Comparison of ENCODE assay signal across 9 cellular contexts in the genomic region with DNA sequence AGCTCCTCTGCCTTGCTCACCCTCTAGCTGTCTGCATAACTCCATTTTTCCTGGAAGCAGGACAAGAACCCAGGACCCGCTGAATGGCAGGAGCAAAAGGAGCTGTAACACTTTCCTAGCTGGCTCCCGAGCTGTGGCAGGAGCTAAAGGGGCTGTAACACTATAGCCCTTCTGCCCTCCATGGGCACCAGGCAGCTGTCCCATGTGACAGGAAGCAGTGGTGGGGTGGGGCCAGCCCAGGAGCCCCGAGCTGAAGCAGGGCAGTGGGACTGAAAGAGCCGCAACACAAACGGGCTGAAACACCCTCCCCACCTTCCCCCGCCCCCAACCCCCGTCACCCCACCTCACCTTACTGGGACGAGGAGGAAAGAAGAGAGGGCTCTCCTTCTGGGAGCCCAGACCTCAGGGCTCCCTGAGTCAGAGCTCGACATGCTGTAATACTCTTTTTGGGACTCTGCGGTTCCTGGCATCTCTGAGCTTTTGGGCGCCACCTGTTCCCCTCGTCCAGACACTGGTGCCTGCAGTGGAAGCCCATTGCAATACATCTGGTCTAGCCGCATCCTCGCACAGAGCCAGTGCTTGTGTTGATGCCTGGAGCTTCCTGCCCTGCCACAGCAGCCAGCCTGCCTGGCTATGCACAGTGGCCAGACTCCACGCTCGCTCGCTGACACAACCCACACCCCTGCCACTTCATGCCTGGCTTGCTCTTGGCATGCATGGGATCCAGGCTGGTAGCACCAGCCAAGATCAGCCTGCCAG. TPM values are rescaled to one million over a fixed set of nuclear protein-coding genes. Genes with fewer than 3 reads are reported as not detected.
A peak's percentile ranks its signal among the peaks of the same experiment; 100 is the strongest.
DNase-seq lines count a peak whose midpoint lies in the region; ATAC-seq and TF ChIP-seq lines count a peak whose summit lies in the region.
"Had no signal": no experiment of that assay in that cellular context is flagged by ENCODE, and none has a peak within 500 bp of the region (broad histone marks: within the 10 kb centered on the region; RNA-seq: fewer than 3 reads in every experiment).

No MANE protein-coding gene starts in this region.

- H3K9me3 Mint-ChIP-seq in activated T-helper 17 cell treated with anti-CD3 and anti-CD28 coated beads, Interleukin-2, amount 50 U/mL, for 72 hours, result no peaks in the 10 kb centered on the region

- peak overlapping the region; percentile 65 for H3K4me3 Mint-ChIP-seq in activated T-helper 17 cell treated with anti-CD3 and anti-CD28 coated beads, Interleukin-2, amount 50 U/mL, for 72 hours

- H3K36me3 ChIP-seq in skeletal muscle satellite cell (ENCODE audit: insufficient read depth, low read length) (no peaks in the 10 kb centered on the region), BE2C (no peaks in the 10 kb centered on the region)
- H3K36me3 ChIP-seq: tibial artery had no signal

- H3K27me3 ChIP-seq in skeletal muscle satellite cell (ENCODE audit: control insufficient read depth, insufficient read depth, low read length) (no peaks in the 10 kb centered on the region), BE2C (no peaks in the 10 kb centered on the region)

- peak; percentile 37 for TF ChIP-seq POLR2A in GM19193 (IDR thresholded peaks at IDR 0.05; ENCODE audit: extremely low read depth, insufficient read depth, insufficient read length)

- ATAC-seq in HG03520 (IDR thresholded peaks at IDR 0.05; ENCODE audit: unreplicated experiment) (peak; percentile 75), GM21423 (IDR thresholded peaks at IDR 0.05; ENCODE audit: unreplicated experiment) (no peak)
- peak; percentile 80 for ATAC-seq in activated T-helper 17 cell treated with anti-CD3 and anti-CD28 coated beads, Interleukin-2, amount 50 U/mL, for 72 hours (replicated peaks)

- H3K27ac Mint-ChIP-seq in activated T-helper 17 cell treated with anti-CD3 and anti-CD28 coated beads, Interleukin-2, amount 50 U/mL, for 72 hours, result peak overlapping the region; percentile 50

- peaks cover 10% of the 10 kb centered on the region for H3K4me1 ChIP-seq in skeletal muscle satellite cell (ENCODE audit: control insufficient read depth, insufficient read depth, low read length)
- H3K4me1 ChIP-seq in BE2C, result no peaks in the 10 kb centered on the region
- H3K4me1 ChIP-seq: tibial artery had no signal

- DNase-seq in HK-2 (ENCODE audit: unreplicated experiment) (no peak), BE2C (no peak), NCI-H526 (lab: John Stamatoyannopoulos, UW) (no peak)

- H3K27me3 Mint-ChIP-seq in activated T-helper 17 cell treated with anti-CD3 and anti-CD28 coated beads, Interleukin-2, amount 50 U/mL, for 72 hours, result no peaks in the 10 kb centered on the region

- H3K4me1 Mint-ChIP-seq in activated T-helper 17 cell treated with anti-CD3 and anti-CD28 coated beads, Interleukin-2, amount 50 U/mL, for 72 hours, result no peaks in the 10 kb centered on the region

- peak overlapping the region; percentile 86 for H3K4me2 ChIP-seq in skeletal muscle satellite cell (ENCODE audit: low read length)

- H3K4me3 ChIP-seq in skeletal muscle satellite cell (ENCODE audit: low read length), result peak overlapping the region; percentile 65
- no peak overlapping the region; the same call in 1 of the 2 replicates for H3K4me3 ChIP-seq in BE2C (ENCODE audit: low read depth, low read length)
- H3K4me3 ChIP-seq: tibial artery had no signal

- H3K9ac ChIP-seq in skeletal muscle satellite cell (ENCODE audit: low read depth, low read length), result no peak overlapping the region

- TF ChIP-seq CTCF in BE2C (IDR thresholded peaks at IDR 0.05; ENCODE audit: low read depth, low read length), result no peak

- H3K36me3 Mint-ChIP-seq in activated T-helper 17 cell treated with anti-CD3 and anti-CD28 coated beads, Interleukin-2, amount 50 U/mL, for 72 hours (ENCODE audit: low read depth), result no peaks in the 10 kb centered on the region

- H3K9me3 ChIP-seq in skeletal muscle satellite cell (replicated peaks; ENCODE audit: low read length), result no peaks in the 10 kb centered on the region
- H3K9me3 ChIP-seq in BE2C, result no peaks in the 10 kb centered on the region
- H3K9me3 ChIP-seq: tibial artery had no signal

RNA-seq across cellular contexts. Expression of a gene that starts 39.4 kb away (rescaled TPM):
- 10 to 100 TPM; 49.9 to 66.7 TPM for total RNA-seq in activated T-helper 17 cell treated with anti-CD3 and anti-CD28 coated beads, Interleukin-2, amount 50 U/mL, for 72 hours
- 9.0 and 9.6 TPM in 2 replicates for total RNA-seq in skeletal muscle satellite cell (2012; rRNA removed)
- 0.88 TPM for polyA plus RNA-seq in BE2C (2012; ENCODE audit: insufficient read depth, insufficient read length, low read depth)
